In genomic region chr6:170152989-170153388, GRCh38 we compare ENCODE assay signal across 9 cellular contexts.
DNase-seq lines count a peak whose midpoint lies in the region; ATAC-seq and TF ChIP-seq lines count a peak whose summit lies in the region.
"Had no signal": no experiment of that assay in that cellular context is flagged by ENCODE, and none has a peak within 500 bp of the region (broad histone marks: within the 10 kb centered on the region; RNA-seq: fewer than 3 reads in every experiment).

No MANE protein-coding gene starts in this region.

- no peaks in the 10 kb centered on the region for H3K36me3 Mint-ChIP-seq in glutamatergic neuron (ENCODE audit: unreplicated experiment)
- no peaks in the 10 kb centered on the region for H3K36me3 Mint-ChIP-seq in naive thymus-derived CD4-positive, alpha-beta T cell

- TF ChIP-seq CTCF in gastroesophageal sphincter (IDR thresholded peaks at IDR 0.05) = no peak
- TF ChIP-seq CTCF in glutamatergic neuron (IDR thresholded peaks at IDR 0.05; ENCODE audit: partially characterized antibody, unreplicated experiment) = no peak

- peak; percentile 45 for ATAC-seq in gastroesophageal sphincter
- ATAC-seq in GM21423 (IDR thresholded peaks at IDR 0.05; ENCODE audit: unreplicated experiment) = no peak
- no peak for ATAC-seq in naive thymus-derived CD4-positive, alpha-beta T cell

- H3K36me3 ChIP-seq in HUES48 (ENCODE audit: control insufficient read depth, insufficient read depth, low read length) (no peaks in the 10 kb centered on the region), gastroesophageal sphincter (no peaks in the 10 kb centered on the region)
- H3K36me3 ChIP-seq in naive thymus-derived CD4-positive, alpha-beta T cell (ENCODE audit: control insufficient read depth in 2 of 3, insufficient read depth in 3 of 3, low read length in 3 of 3) = no peaks in the 10 kb centered on the region
- H3K36me3 ChIP-seq: ovary had no signal

- H3K4me1 ChIP-seq in HUES48 (ENCODE audit: control insufficient read depth, insufficient read depth, low read length) = peaks cover 10% of the 10 kb centered on the region; the same call in 1 of the 2 replicates
- peaks cover 0 to 29% (median 7%) of the 10 kb centered on the region in 3 donors for H3K4me1 ChIP-seq in gastroesophageal sphincter
- peaks cover 8 to 19% of the 10 kb centered on the region in 2 donors for H3K4me1 ChIP-seq in naive thymus-derived CD4-positive, alpha-beta T cell (ENCODE audit: control insufficient read depth in 2 of 2, insufficient read depth in 2 of 2, low read length in 2 of 2)

- no peak overlapping the region for H3K9ac ChIP-seq in HUES48 (ENCODE audit: low read depth, low read length)

- peaks cover 6% of the 10 kb centered on the region for H3K9me3 Mint-ChIP-seq in glutamatergic neuron (ENCODE audit: unreplicated experiment)
- no peaks in the 10 kb centered on the region for H3K9me3 Mint-ChIP-seq in naive thymus-derived CD4-positive, alpha-beta T cell

- peak overlapping the region; percentile 65 for H3K27ac ChIP-seq in HUES48 (ENCODE audit: low read depth, low read length)
- H3K27ac ChIP-seq in gastroesophageal sphincter = peak overlapping the region in 3 of 4 donors; percentile 38 to 64 (median 44)
- no peak overlapping the region for H3K27ac ChIP-seq in naive thymus-derived CD4-positive, alpha-beta T cell (ENCODE audit: low read depth, low read length)
- H3K27ac ChIP-seq: ovary had no signal

- H3K9me3 ChIP-seq in HUES48 (ENCODE audit: control insufficient read depth, insufficient read depth, low read length) (no peaks in the 10 kb centered on the region), gastroesophageal sphincter (no peaks in the 10 kb centered on the region)
- H3K9me3 ChIP-seq in naive thymus-derived CD4-positive, alpha-beta T cell (ENCODE audit: control insufficient read depth in 2 of 3, low read length in 3 of 3) = no peaks in the 10 kb centered on the region
- H3K9me3 ChIP-seq: ovary had no signal

- TF ChIP-seq EP300 in gastroesophageal sphincter (IDR thresholded peaks at IDR 0.05) = no peak

- TF ChIP-seq POLR2A in gastroesophageal sphincter (IDR thresholded peaks at IDR 0.05) = no peak

- H3K27me3 Mint-ChIP-seq in glutamatergic neuron (ENCODE audit: unreplicated experiment) = peaks cover 2% of the 10 kb centered on the region
- H3K27me3 Mint-ChIP-seq in naive thymus-derived CD4-positive, alpha-beta T cell = peaks cover 0 to 26% (median 4%) of the 10 kb centered on the region in 5 donors

- WGBS in gastroesophageal sphincter (ENCODE audit: low coverage in 1 of 2), 2 donors = 24% methylated on average over 5 of the region's 13 CpGs; no CpG with 5 or more reads in 1 of the 2 donors

- H3K4me3 Mint-ChIP-seq in glutamatergic neuron (ENCODE audit: unreplicated experiment) = no peak overlapping the region
- H3K4me3 Mint-ChIP-seq in naive thymus-derived CD4-positive, alpha-beta T cell = peak overlapping the region in 1 of 10 donors; percentile 6

- intact Hi-C loops in naive thymus-derived CD4-positive, alpha-beta T cell (cut with micrococcal nuclease) = no loop called here

- POLR2A ChIA-PET in naive thymus-derived CD4-positive, alpha-beta T cell (lab: Charles Lee) = no interaction called here

- 0 out of 2 replicates have a peak, but pooled peaks cover 4% of the 10 kb centered on the region for H3K27me3 ChIP-seq in HUES48 (ENCODE audit: control insufficient read depth, insufficient read depth, low read length)
- H3K27me3 ChIP-seq in gastroesophageal sphincter = peaks cover 12% of the 10 kb centered on the region
- no peaks in the 10 kb centered on the region for H3K27me3 ChIP-seq in naive thymus-derived CD4-positive, alpha-beta T cell (ENCODE audit: control insufficient read depth in 2 of 2, insufficient read depth in 2 of 2, low read length in 2 of 2)
- H3K27me3 ChIP-seq: ovary had no signal

- CTCF ChIA-PET in naive thymus-derived CD4-positive, alpha-beta T cell (lab: Charles Lee) = no interaction called here

- DNase-seq in NCI-H748 (lab: John Stamatoyannopoulos, UW; ENCODE audit: unreplicated experiment) (peak; percentile 87), renal cortical epithelial cell (ENCODE audit: low read depth) (peak; percentile 70), NCI-H524 treated with DMSO at 0.1 percent for 48 hours (lab: John Stamatoyannopoulos, UW) (no peak), glutamatergic neuron (no peak)
- no peak for DNase-seq in naive thymus-derived CD4-positive, alpha-beta T cell

- H3K4me1 Mint-ChIP-seq in glutamatergic neuron (ENCODE audit: low read depth, unreplicated experiment) = peaks cover 15% of the 10 kb centered on the region
- peaks cover 14 to 38% (median 23%) of the 10 kb centered on the region in 7 donors for H3K4me1 Mint-ChIP-seq in naive thymus-derived CD4-positive, alpha-beta T cell

- no peak overlapping the region for H3K27ac Mint-ChIP-seq in glutamatergic neuron (ENCODE audit: unreplicated experiment)
- H3K27ac Mint-ChIP-seq in naive thymus-derived CD4-positive, alpha-beta T cell = no peak overlapping the region

- H3K4me3 ChIP-seq in HUES48 (ENCODE audit: low read depth, low read length) (no peak overlapping the region), gastroesophageal sphincter (peak overlapping the region in 1 of 2 donors; percentile 1)
- H3K4me3 ChIP-seq in naive thymus-derived CD4-positive, alpha-beta T cell (ENCODE audit: low read length) = no peak overlapping the region
- H3K4me3 ChIP-seq: ovary had no signal

Comparison
In these comparisons a context has a peak if more than half of its experiments do, and no peak if none do; other contexts are left out.
1. DNase-seq: peak in NCI-H748 (single experiment) and renal cortical epithelial cell (single experiment); none in NCI-H524 treated with DMSO at 0.1 percent for 48 hours (single experiment), glutamatergic neuron (single experiment) and naive thymus-derived CD4-positive, alpha-beta T cell (0 of 9).